In the genomic region with DNA sequence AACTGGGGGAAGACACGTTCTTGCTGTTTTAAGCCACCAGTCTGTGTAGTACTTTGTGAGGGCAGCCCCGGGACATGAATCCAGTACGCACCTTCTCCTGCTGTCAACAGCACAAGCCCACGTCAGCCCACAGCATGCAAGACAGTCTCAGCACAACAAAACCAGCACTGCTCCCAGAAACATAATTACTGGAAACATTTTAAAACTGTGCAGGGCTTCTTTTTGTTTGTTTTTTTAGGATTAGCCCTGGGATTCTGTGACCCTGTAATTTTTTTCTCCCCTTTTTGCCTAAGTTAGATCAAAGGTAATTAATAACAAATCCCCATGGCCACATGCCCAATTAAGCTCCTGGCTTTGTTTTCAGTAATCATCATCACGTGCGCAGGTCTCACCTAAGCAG, we compare ENCODE assay signal across 19 cellular contexts.
A peak's percentile ranks its signal among the peaks of the same experiment; 100 is the strongest.
DNase-seq lines count a peak whose midpoint lies in the region; ATAC-seq and TF ChIP-seq lines count a peak whose summit lies in the region.
"Had no signal": no experiment of that assay in that cellular context is flagged by ENCODE, and none has a peak within 500 bp of the region (broad histone marks: within the 10 kb centered on the region; RNA-seq: fewer than 3 reads in every experiment).

No MANE protein-coding gene starts in this region.

- CTCF ChIA-PET in activated CD4-positive, alpha-beta memory T cell treated with anti-CD3 and anti-CD28 coated beads for 36 hours (lab: Charles Lee), result no interaction called here
- CTCF ChIA-PET in activated CD4-positive, alpha-beta memory T cell treated with anti-CD3 and anti-CD28 coated beads, Interleukin-2, amount 10 ng/mL, durations not matched to agents 7 days and 5 days (lab: Charles Lee), result no interaction called here
- CTCF ChIA-PET in WTC11 (lab: Charles Lee), result no interaction called here
- CTCF ChIA-PET in CD8-positive, alpha-beta memory T cell (lab: Charles Lee), result no interaction called here

- H3K4me3 Mint-ChIP-seq in activated CD4-positive, alpha-beta memory T cell treated with anti-CD3 and anti-CD28 coated beads for 36 hours, result no peak overlapping the region
- no peak overlapping the region for H3K4me3 Mint-ChIP-seq in activated CD4-positive, alpha-beta memory T cell treated with anti-CD3 and anti-CD28 coated beads, Interleukin-2, amount 10 ng/mL, durations not matched to agents 7 days and 5 days
- no peak overlapping the region for H3K4me3 Mint-ChIP-seq in WTC11
- H3K4me3 Mint-ChIP-seq in nephron, result peak overlapping the region in 1 of 3 experiments; percentile 24
- H3K4me3 Mint-ChIP-seq in CD8-positive, alpha-beta memory T cell, result no peak overlapping the region
- H3K4me3 Mint-ChIP-seq: mesothelial cell of epicardium had no signal

- peaks cover 90% of the 10 kb centered on the region for H3K4me1 Mint-ChIP-seq in activated CD4-positive, alpha-beta memory T cell treated with anti-CD3 and anti-CD28 coated beads for 36 hours (ENCODE audit: low read depth)
- peaks cover 30% of the 10 kb centered on the region for H3K4me1 Mint-ChIP-seq in activated CD4-positive, alpha-beta memory T cell treated with anti-CD3 and anti-CD28 coated beads, Interleukin-2, amount 10 ng/mL, durations not matched to agents 7 days and 5 days
- H3K4me1 Mint-ChIP-seq in WTC11 (peaks cover 13% of the 10 kb centered on the region), nephron (peaks cover 55% of the 10 kb centered on the region)
- H3K4me1 Mint-ChIP-seq in CD8-positive, alpha-beta memory T cell, result peaks cover 50 to 92% (median 72%) of the 10 kb centered on the region in 3 donors

- H3K36me3 Mint-ChIP-seq in activated CD4-positive, alpha-beta memory T cell treated with anti-CD3 and anti-CD28 coated beads for 36 hours, result peaks cover 46% of the 10 kb centered on the region
- peaks cover 29% of the 10 kb centered on the region for H3K36me3 Mint-ChIP-seq in activated CD4-positive, alpha-beta memory T cell treated with anti-CD3 and anti-CD28 coated beads, Interleukin-2, amount 10 ng/mL, durations not matched to agents 7 days and 5 days (ENCODE audit: low read depth)
- H3K36me3 Mint-ChIP-seq in WTC11 (peaks cover 21% of the 10 kb centered on the region), nephron (ENCODE audit: low read depth) (peaks cover 9% of the 10 kb centered on the region)
- H3K36me3 Mint-ChIP-seq in CD8-positive, alpha-beta memory T cell, result peaks cover 3 to 80% (median 24%) of the 10 kb centered on the region in 3 donors

- H3K27me3 ChIP-seq in CD8-positive, alpha-beta memory T cell (ENCODE audit: insufficient read depth, low read length, poor library complexity, severe bottlenecking), result no peaks in the 10 kb centered on the region
- H3K27me3 ChIP-seq: left lung, sigmoid colon had no signal

- no peak overlapping the region for H3K4me3 ChIP-seq in CD8-positive, alpha-beta memory T cell (ENCODE audit: low read length)
- H3K4me3 ChIP-seq: left lung, sigmoid colon had no signal

- no peaks in the 10 kb centered on the region for H3K9me3 Mint-ChIP-seq in activated CD4-positive, alpha-beta memory T cell treated with anti-CD3 and anti-CD28 coated beads for 36 hours
- H3K9me3 Mint-ChIP-seq in activated CD4-positive, alpha-beta memory T cell treated with anti-CD3 and anti-CD28 coated beads, Interleukin-2, amount 10 ng/mL, durations not matched to agents 7 days and 5 days, result no peaks in the 10 kb centered on the region
- H3K9me3 Mint-ChIP-seq in WTC11, result no peaks in the 10 kb centered on the region
- no peaks in the 10 kb centered on the region for H3K9me3 Mint-ChIP-seq in nephron
- H3K9me3 Mint-ChIP-seq in CD8-positive, alpha-beta memory T cell, result no peaks in the 10 kb centered on the region
- H3K9me3 Mint-ChIP-seq: mesothelial cell of epicardium had no signal

- no peak for ATAC-seq in WTC11
- ATAC-seq: left lung had no signal

- no peaks in the 10 kb centered on the region for H3K9me3 ChIP-seq in CD8-positive, alpha-beta memory T cell (ENCODE audit: low read length)
- H3K9me3 ChIP-seq: left lung, sigmoid colon had no signal

- H3K27me3 Mint-ChIP-seq in activated CD4-positive, alpha-beta memory T cell treated with anti-CD3 and anti-CD28 coated beads for 36 hours, result no peaks in the 10 kb centered on the region
- H3K27me3 Mint-ChIP-seq in activated CD4-positive, alpha-beta memory T cell treated with anti-CD3 and anti-CD28 coated beads, Interleukin-2, amount 10 ng/mL, durations not matched to agents 7 days and 5 days, result no peaks in the 10 kb centered on the region
- H3K27me3 Mint-ChIP-seq in WTC11 (ENCODE audit: low read depth) (no peaks in the 10 kb centered on the region), nephron (ENCODE audit: low read depth) (no peaks in the 10 kb centered on the region)
- no peaks in the 10 kb centered on the region for H3K27me3 Mint-ChIP-seq in CD8-positive, alpha-beta memory T cell

- POLR2A ChIA-PET in activated CD4-positive, alpha-beta memory T cell treated with anti-CD3 and anti-CD28 coated beads for 36 hours (lab: Charles Lee), result no interaction called here
- POLR2A ChIA-PET in activated CD4-positive, alpha-beta memory T cell treated with anti-CD3 and anti-CD28 coated beads, Interleukin-2, amount 10 ng/mL, durations not matched to agents 7 days and 5 days (lab: Charles Lee), result no interaction called here
- POLR2A ChIA-PET in WTC11 (lab: Charles Lee), result interaction anchor here (0.6 kb wide), 1 partner anchor 19 kb away, joined by 3 read pairs; no protein-coding TSS in a partner anchor
- POLR2A ChIA-PET in CD8-positive, alpha-beta memory T cell (lab: Charles Lee), result no interaction called here

- H3K36me3 ChIP-seq in CD8-positive, alpha-beta memory T cell (ENCODE audit: insufficient read depth, low read length), result peaks cover 14% of the 10 kb centered on the region

- H3K27ac ChIP-seq in CD8-positive, alpha-beta memory T cell (ENCODE audit: low read depth, low read length), result no peak overlapping the region
- H3K27ac ChIP-seq: C4-2B, left lung, parathyroid adenoma, sigmoid colon had no signal

- H3K4me1 ChIP-seq in CD8-positive, alpha-beta memory T cell (ENCODE audit: insufficient read depth, low read length), result peaks cover 24% of the 10 kb centered on the region
- H3K4me1 ChIP-seq: left lung, parathyroid adenoma had no signal

- intact Hi-C loops in activated CD4-positive, alpha-beta memory T cell treated with anti-CD3 and anti-CD28 coated beads for 36 hours (cut with micrococcal nuclease), result loop anchor here (2.0 to 5.0 kb wide), 2 partner anchors 16 to 32 kb away; no protein-coding TSS in a partner anchor

- TF ChIP-seq CTCF in WTC11 (IDR thresholded peaks at IDR 0.05) (no peak), nephron (IDR thresholded peaks at IDR 0.05; ENCODE audit: unreplicated experiment in 3 of 3) (no peak)

- peak; percentile 3 for DNase-seq in activated CD4-positive, alpha-beta memory T cell treated with anti-CD3 and anti-CD28 coated beads for 36 hours
- no peak for DNase-seq in activated CD4-positive, alpha-beta memory T cell treated with anti-CD3 and anti-CD28 coated beads, Interleukin-2, amount 10 ng/mL, durations not matched to agents 7 days and 5 days
- peak; percentile 69 for DNase-seq in COR-L47 (lab: John Stamatoyannopoulos, UW)
- no peak for DNase-seq in WTC11 (ENCODE audit: low spot score)
- DNase-seq in GOT3 (lab: John Stamatoyannopoulos, UW), result no peak
- no peak for DNase-seq in CD8-positive, alpha-beta memory T cell
- DNase-seq in NCI-H345 (lab: John Stamatoyannopoulos, UW), result no peak
- DNase-seq: activated effector memory CD4-positive, alpha-beta T cell treated with Interleukin-2 at 50 U/mL for 16 hours; caudate nucleus; foreskin fibroblast; left lung; NCI-H1930; NCI-H774; Right ventricle myocardium superior; sigmoid colon had no signal

- peak overlapping the region; percentile 52 for H3K27ac Mint-ChIP-seq in activated CD4-positive, alpha-beta memory T cell treated with anti-CD3 and anti-CD28 coated beads for 36 hours
- no peak overlapping the region for H3K27ac Mint-ChIP-seq in activated CD4-positive, alpha-beta memory T cell treated with anti-CD3 and anti-CD28 coated beads, Interleukin-2, amount 10 ng/mL, durations not matched to agents 7 days and 5 days
- H3K27ac Mint-ChIP-seq in WTC11 (peak overlapping the region; percentile 61), nephron (peak overlapping the region; percentile 73 to 94 (median 94))
- H3K27ac Mint-ChIP-seq in CD8-positive, alpha-beta memory T cell, result peak overlapping the region in 2 of 8 donors; percentile 13 to 17
- H3K27ac Mint-ChIP-seq: mesothelial cell of epicardium had no signal

TF ChIP-seq in WTC11, 78 proteins besides CTCF, POLR2A, EP300 and RAD21 (continues in another document):
- TF ChIP-seq, protein P1, sequence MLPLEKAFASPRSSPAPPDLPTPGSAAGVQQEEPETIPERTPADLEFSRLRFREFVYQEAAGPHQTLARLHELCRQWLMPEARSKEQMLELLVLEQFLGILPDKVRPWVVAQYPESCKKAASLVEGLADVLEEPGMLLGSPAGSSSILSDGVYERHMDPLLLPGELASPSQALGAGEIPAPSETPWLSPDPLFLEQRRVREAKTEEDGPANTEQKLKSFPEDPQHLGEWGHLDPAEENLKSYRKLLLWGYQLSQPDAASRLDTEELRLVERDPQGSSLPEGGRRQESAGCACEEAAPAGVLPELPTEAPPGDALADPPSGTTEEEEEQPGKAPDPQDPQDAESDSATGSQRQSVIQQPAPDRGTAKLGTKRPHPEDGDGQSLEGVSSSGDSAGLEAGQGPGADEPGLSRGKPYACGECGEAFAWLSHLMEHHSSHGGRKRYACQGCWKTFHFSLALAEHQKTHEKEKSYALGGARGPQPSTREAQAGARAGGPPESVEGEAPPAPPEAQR (CRISPR knock-in tag; IDR thresholded peaks at IDR 0.05), result no peak

Comparison
In these comparisons a context has a peak if more than half of its experiments do, and no peak if none do; other contexts are left out.
1. DNase-seq: peak in activated CD4-positive, alpha-beta memory T cell treated with anti-CD3 and anti-CD28 coated beads for 36 hours (single experiment) and COR-L47 (single experiment); none in activated CD4-positive, alpha-beta memory T cell treated with anti-CD3 and anti-CD28 coated beads, Interleukin-2, amount 10 ng/mL, durations not matched to agents 7 days and 5 days (single experiment), WTC11 (single experiment), GOT3 (single experiment), CD8-positive, alpha-beta memory T cell (0 of 5) and NCI-H345 (single experiment).